In genomic region chr1:168598125-168598524, GRCh38 we compare ENCODE assay signal across 9 cellular contexts. TPM values are rescaled to one million over a fixed set of nuclear protein-coding genes. Genes with fewer than 3 reads are reported as not detected.
"Had no signal": no experiment of that assay in that cellular context is flagged by ENCODE, and none has a peak within 500 bp of the region (broad histone marks: within the 10 kb centered on the region; RNA-seq: fewer than 3 reads in every experiment).

No MANE protein-coding gene starts in this region.

- ATAC-seq: HCT116, K562 had no signal

- H3K4me3 Mint-ChIP-seq: HFFc6 had no signal

- H3K9me3 Mint-ChIP-seq: HFFc6 had no signal

- DNase-seq: GM23248, GOT3, H7, HFFc6, IMR-90 had no signal

- H3K27ac Mint-ChIP-seq: HFFc6 had no signal

RNA-seq across cellular contexts. Expression of gene XCL1, which starts 21.7 kb away (rescaled TPM):
- total RNA-seq: GM23248, H4, HFFc6, HT-29, IMR-90, K562 had no signal

RNA-seq across cellular contexts. Expression of gene XCL2, which starts 54.3 kb away (rescaled TPM):
- total RNA-seq: GM23248, H4, H7, HFFc6, HT-29, IMR-90, K562 had no signal
